In genomic region chr6:52551483-52552277, GRCh38 we compare ENCODE assay signal across 8 cellular contexts. TPM values are rescaled to one million over a fixed set of nuclear protein-coding genes. Genes with fewer than 3 reads are reported as not detected.
DNase-seq lines count a peak whose midpoint lies in the region; ATAC-seq and TF ChIP-seq lines count a peak whose summit lies in the region.

No MANE protein-coding gene starts in this region.

- no peaks in the 10 kb centered on the region for H3K9me3 ChIP-seq in GM23248 (ENCODE audit: low read depth)
- no peaks in the 10 kb centered on the region for H3K9me3 ChIP-seq in endodermal cell (ENCODE audit: control insufficient read depth, low read length)

- H3K9ac ChIP-seq in GM23248 (peak overlapping the region; percentile 62), endodermal cell (ENCODE audit: extremely low read depth, low read length, poor library complexity, severe bottlenecking) (no peak overlapping the region)

- H3K36me3 ChIP-seq in GM23248 (ENCODE audit: low read depth) (0 out of 2 replicates have a peak, but pooled peaks cover 9% of the 10 kb centered on the region), endodermal cell (ENCODE audit: control insufficient read depth, insufficient read depth, low read length) (no peaks in the 10 kb centered on the region)

- WGBS in GM23248 (ENCODE audit: low coverage in 1 of 2, low lambda C conversion rate in 2 of 2, missing lambda C conversion rate in 2 of 2), 2 experiments, result 4 to 9% methylated on average over 13 of the region's 13 CpGs
- WGBS in endodermal cell (ENCODE audit: insufficient coverage in 1 of 2, insufficient read length in 1 of 2), 2 experiments, result 34 to 44% methylated on average over 7 to 13 of the region's 13 CpGs

- H3K4me1 Mint-ChIP-seq in endodermal cell (peaks cover 45% of the 10 kb centered on the region), mesothelial cell of epicardium (peaks cover 52% of the 10 kb centered on the region)

- H4K20me1 ChIP-seq in GM23248 (ENCODE audit: insufficient read depth), result no peaks in the 10 kb centered on the region

- no peaks in the 10 kb centered on the region for H3K9me2 ChIP-seq in GM23248 (ENCODE audit: insufficient read depth)

- no peak for ATAC-seq in GM21381 (IDR thresholded peaks at IDR 0.05; ENCODE audit: unreplicated experiment)
- no peak for ATAC-seq in HG02571 (IDR thresholded peaks at IDR 0.05; ENCODE audit: unreplicated experiment)

- H3K27me3 Mint-ChIP-seq in endodermal cell (ENCODE audit: insufficient read depth) (no peaks in the 10 kb centered on the region), mesothelial cell of epicardium (ENCODE audit: low read depth) (no peaks in the 10 kb centered on the region)

- in situ Hi-C loops in GM23248 (cut with MboI), result no loop called here

- H3K4me1 ChIP-seq in GM23248 (ENCODE audit: insufficient read depth) (peaks cover 93% of the 10 kb centered on the region), endodermal cell (ENCODE audit: control insufficient read depth, insufficient read depth, low read length) (peaks cover 17% of the 10 kb centered on the region)

- DNase-seq in GM23248 (peak; percentile 86), NCI-H748 (lab: John Stamatoyannopoulos, UW; ENCODE audit: unreplicated experiment) (peak; percentile 97), endodermal cell (peak; percentile 83), mesothelial cell of epicardium (ENCODE audit: low spot score in 2 of 2, unreplicated experiment in 2 of 2) (no peak), mesenteric fat pad (ENCODE audit: low spot score) (no peak)
- no peak for DNase-seq in stimulated activated CD4-positive, alpha-beta T cell treated with anti-CD3 and anti-CD28 coated beads, Interleukin-15, amount 100 ng/mL, for 24 hours

- no peaks in the 10 kb centered on the region for H3K9me3 Mint-ChIP-seq in endodermal cell
- H3K9me3 Mint-ChIP-seq in mesothelial cell of epicardium, result no peaks in the 10 kb centered on the region

- H3K27ac Mint-ChIP-seq in endodermal cell (peak overlapping the region; percentile 27), mesothelial cell of epicardium (peak overlapping the region; percentile 78)

- H3F3A ChIP-seq in GM23248 (ENCODE audit: insufficient read depth), result peaks cover 84% of the 10 kb centered on the region

- peak overlapping the region; percentile 65 for H3K4me2 ChIP-seq in GM23248 (ENCODE audit: unreplicated experiment)

- H3K36me3 Mint-ChIP-seq in endodermal cell (ENCODE audit: low read depth), result peaks cover 2% of the 10 kb centered on the region
- H3K36me3 Mint-ChIP-seq in mesothelial cell of epicardium, result no peaks in the 10 kb centered on the region

- H3K4me3 Mint-ChIP-seq in endodermal cell, result peak overlapping the region; percentile 20
- peak overlapping the region; percentile 30 for H3K4me3 Mint-ChIP-seq in mesothelial cell of epicardium

- H3K79me2 ChIP-seq in GM23248 (ENCODE audit: insufficient read depth), result peaks cover 100% of the 10 kb centered on the region

- H3K4me3 ChIP-seq in GM23248 (peak overlapping the region; percentile 6; the same call in 1 of the 2 replicates), endodermal cell (ENCODE audit: low read length) (no peak overlapping the region)

- H3K27ac ChIP-seq in GM23248, result peak overlapping the region; percentile 74
- H3K27ac ChIP-seq in endodermal cell (ENCODE audit: low read depth, low read length), result peak overlapping the region; percentile 59

- H2AFZ ChIP-seq in GM23248, result no peak overlapping the region

- H3K27me3 ChIP-seq in GM23248 (replicated peaks; ENCODE audit: insufficient read depth), result no peaks in the 10 kb centered on the region
- H3K27me3 ChIP-seq in endodermal cell (ENCODE audit: control insufficient read depth, insufficient read depth, low read length, poor library complexity, severe bottlenecking), result no peaks in the 10 kb centered on the region

- no peak for TF ChIP-seq CTCF in endodermal cell (conservative IDR thresholded peaks at IDR 0.05)
- no peak for TF ChIP-seq CTCF in mesothelial cell of epicardium (IDR thresholded peaks at IDR 0.05; ENCODE audit: unreplicated experiment)

RNA-seq across cellular contexts. Expression of gene TRAM2, which starts 25.2 kb away (rescaled TPM):
- total RNA-seq in GM23248 (2014; rRNA removed; shearing (Covaris generic)), result 174 and 182 TPM in 2 replicates
- polyA plus RNA-seq in GM23248 (2016; fragmentation: Nextera tagmentation; extraction: Ambion mirVana), result 141 and 145 TPM in 2 replicates
- total RNA-seq in endodermal cell (10 to 100 TPM; 16.9 to 20.5 TPM), mesothelial cell of epicardium (21.7 to 22.1 TPM (median 21.8 TPM) in 3 replicates), mesenteric fat pad (56.3 TPM)
- 13.4 TPM for polyA plus RNA-seq in endodermal cell (2013, experiment 1 of 2)
- polyA plus RNA-seq in endodermal cell (2013, experiment 2 of 2), result 13.2 TPM

Comparison
In these comparisons a context has a peak if more than half of its experiments do, and no peak if none do; other contexts are left out.
1. DNase-seq: peak in GM23248 (single experiment), NCI-H748 (single experiment) and endodermal cell (single experiment); none in mesothelial cell of epicardium (0 of 2), stimulated activated CD4-positive, alpha-beta T cell treated with anti-CD3 and anti-CD28 coated beads, Interleukin-15, amount 100 ng/mL, for 24 hours (single experiment) and mesenteric fat pad (single experiment).